In the genomic region with DNA sequence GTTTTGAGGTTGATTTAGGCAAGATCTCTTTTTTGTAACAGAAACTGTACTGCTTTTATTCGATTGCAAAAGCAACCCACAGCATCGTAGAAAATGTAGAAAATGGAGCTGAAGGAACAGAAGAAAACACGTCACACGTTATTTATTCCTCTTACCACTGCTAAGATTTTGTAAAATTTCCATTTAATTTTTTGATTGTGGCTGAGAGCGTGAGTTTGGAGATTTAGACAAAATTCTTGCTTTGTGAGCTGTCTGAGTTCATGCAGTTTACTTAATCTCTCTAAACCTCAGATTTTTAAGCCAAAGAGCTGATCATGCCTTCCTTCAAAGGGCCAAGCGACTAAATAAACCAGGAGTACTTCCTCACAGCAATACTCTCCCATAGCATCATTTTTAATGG, we compare ENCODE assay signal across 13 cellular contexts. TPM values are rescaled to one million over a fixed set of nuclear protein-coding genes. Genes with fewer than 3 reads are reported as not detected.
DNase-seq lines count a peak whose midpoint lies in the region; ATAC-seq and TF ChIP-seq lines count a peak whose summit lies in the region.
"Had no signal": no experiment of that assay in that cellular context is flagged by ENCODE, and none has a peak within 500 bp of the region (broad histone marks: within the 10 kb centered on the region; RNA-seq: fewer than 3 reads in every experiment).

No MANE protein-coding gene starts in this region.

- H3K4me3 Mint-ChIP-seq in WTC11, result no peak overlapping the region
- H3K4me3 Mint-ChIP-seq: activated CD4-positive, alpha-beta T cell treated with anti-CD3 and anti-CD28 coated beads for 36 hours had no signal

- peaks cover 65% of the 10 kb centered on the region for H3K4me1 Mint-ChIP-seq in WTC11
- H3K4me1 Mint-ChIP-seq: activated CD4-positive, alpha-beta T cell treated with anti-CD3 and anti-CD28 coated beads for 36 hours had no signal

- H3K27ac Mint-ChIP-seq in WTC11, result peak overlapping the region; percentile 91
- H3K27ac Mint-ChIP-seq: activated CD4-positive, alpha-beta T cell treated with anti-CD3 and anti-CD28 coated beads for 36 hours had no signal

- in situ Hi-C loops in GM23248 (cut with MboI), result no loop called here

- TF ChIP-seq CTCF in WTC11 (IDR thresholded peaks at IDR 0.05) (no peak), hepatocyte (IDR thresholded peaks at IDR 0.05; ENCODE audit: poor library complexity) (no peak), RWPE1 (conservative IDR thresholded peaks at IDR 0.05; ENCODE audit: low read depth) (no peak)

- no peaks in the 10 kb centered on the region for H3K9me2 ChIP-seq in GM23248 (ENCODE audit: insufficient read depth)
- no peaks in the 10 kb centered on the region for H3K9me2 ChIP-seq in hepatocyte (replicated peaks; ENCODE audit: insufficient read depth)

- H3K9ac ChIP-seq in GM23248, result peak overlapping the region; percentile 90

- H3K36me3 ChIP-seq in GM23248 (ENCODE audit: low read depth) (no peaks in the 10 kb centered on the region), hepatocyte (replicated peaks; ENCODE audit: insufficient read depth, low read depth) (no peaks in the 10 kb centered on the region)
- H3K36me3 ChIP-seq: pancreas, SJCRH30 had no signal

- H3K4me3 ChIP-seq in GM23248, result peak overlapping the region; percentile 41
- no peak overlapping the region for H3K4me3 ChIP-seq in hepatocyte
- H3K4me3 ChIP-seq: K562, pancreas, SJCRH30 had no signal

- H2AFZ ChIP-seq in GM23248, result peak overlapping the region; percentile 8; the same call in 1 of the 2 replicates
- no peak overlapping the region for H2AFZ ChIP-seq in hepatocyte

- peaks cover 52% of the 10 kb centered on the region for H3F3A ChIP-seq in GM23248 (ENCODE audit: insufficient read depth)

- peaks cover 4% of the 10 kb centered on the region for H3K9me3 Mint-ChIP-seq in WTC11

- DNase-seq in GM23248 (peak; percentile 84), WTC11 (ENCODE audit: low spot score) (no peak), hepatocyte (ENCODE audit: low spot score) (no peak), stromal cell of bone marrow (ENCODE audit: low read depth) (peak; percentile 84), NCI-H526 (lab: John Stamatoyannopoulos, UW) (no peak), epidermal melanocyte (ENCODE audit: insufficient read length, low spot score) (no peak), RWPE1 (ENCODE audit: low spot score) (no peak)
- DNase-seq: activated CD4-positive, alpha-beta T cell treated with anti-CD3 and anti-CD28 coated beads for 36 hours; activated gamma-delta T cell; pancreas; SJCRH30 had no signal

- H4K20me1 ChIP-seq in GM23248 (ENCODE audit: insufficient read depth) (no peaks in the 10 kb centered on the region), hepatocyte (ENCODE audit: insufficient read depth, poor library complexity, severe bottlenecking) (no peaks in the 10 kb centered on the region)

- H3K4me1 ChIP-seq in GM23248 (ENCODE audit: insufficient read depth), result peaks cover 50% of the 10 kb centered on the region
- H3K4me1 ChIP-seq in hepatocyte (ENCODE audit: insufficient read depth), result no peaks in the 10 kb centered on the region

- WGBS in GM23248 (ENCODE audit: low coverage in 1 of 2, low lambda C conversion rate in 2 of 2, missing lambda C conversion rate in 2 of 2), 2 experiments, result 6 to 13% methylated on average over 6 of the region's 6 CpGs
- WGBS in hepatocyte (ENCODE audit: low lambda C conversion rate, missing lambda C conversion rate), result 84% methylated on average over 6 of the region's 6 CpGs

- CTCF ChIA-PET in WTC11 (lab: Charles Lee), result interaction anchor here (0.7 to 0.8 kb wide), 2 partner anchors 21 to 92 kb away, joined by 3 read pairs; no protein-coding TSS in a partner anchor
- CTCF ChIA-PET in RWPE1 (lab: Yijun Ruan, JAX), result interaction anchor here (0.5 to 0.7 kb wide), 3 partner anchors 31 to 1335 kb away, joined by 3 to 4 read pairs (median 3); no protein-coding TSS in a partner anchor

- H3K27ac ChIP-seq in GM23248 (peak overlapping the region; percentile 99), hepatocyte (peak overlapping the region; percentile 74), RWPE1 (no peak overlapping the region)
- H3K27ac ChIP-seq: SJCRH30 had no signal

- H3K27me3 Mint-ChIP-seq in WTC11 (ENCODE audit: low read depth), result no peaks in the 10 kb centered on the region

- peaks cover 38% of the 10 kb centered on the region for H3K79me2 ChIP-seq in GM23248 (ENCODE audit: insufficient read depth)
- H3K79me2 ChIP-seq in hepatocyte, result no peaks in the 10 kb centered on the region

- ATAC-seq in WTC11 (no peak), GM19452 (IDR thresholded peaks at IDR 0.05; ENCODE audit: unreplicated experiment) (no peak)
- ATAC-seq: activated CD4-positive, alpha-beta T cell treated with anti-CD3 and anti-CD28 coated beads for 36 hours; K562 had no signal

- H3K4me2 ChIP-seq in GM23248 (ENCODE audit: unreplicated experiment) (peak overlapping the region; percentile 57), hepatocyte (no peak overlapping the region)

- H3K36me3 Mint-ChIP-seq in WTC11, result peaks cover 5% of the 10 kb centered on the region; the same call in 1 of the 2 replicates

- H3K9me3 ChIP-seq in GM23248 (ENCODE audit: low read depth) (no peaks in the 10 kb centered on the region), hepatocyte (ENCODE audit: low read depth) (no peaks in the 10 kb centered on the region)
- H3K9me3 ChIP-seq: pancreas had no signal

- POLR2A ChIA-PET in WTC11 (lab: Charles Lee) (no interaction called here), RWPE1 (lab: Yijun Ruan, JAX; ENCODE audit: low non-redundant PET) (no interaction called here)

- no peaks in the 10 kb centered on the region for H3K27me3 ChIP-seq in GM23248 (replicated peaks; ENCODE audit: insufficient read depth)
- H3K27me3 ChIP-seq in hepatocyte, result no peaks in the 10 kb centered on the region
- H3K27me3 ChIP-seq: pancreas, SJCRH30 had no signal

TF ChIP-seq in WTC11, 78 proteins besides CTCF, POLR2A, EP300 and RAD21:
- TF ChIP-seq ERG (CRISPR knock-in tag; IDR thresholded peaks at IDR 0.05), result no peak
- no peak for TF ChIP-seq TEAD4 (CRISPR knock-in tag; IDR thresholded peaks at IDR 0.05)
- no peak for TF ChIP-seq TEAD1 (CRISPR knock-in tag; IDR thresholded peaks at IDR 0.05)
- no peak for TF ChIP-seq FOXP1 (CRISPR knock-in tag; IDR thresholded peaks at IDR 0.05; ENCODE audit: borderline replicate concordance)
- TF ChIP-seq ETV6 (CRISPR knock-in tag; IDR thresholded peaks at IDR 0.05), result no peak

RNA-seq across cellular contexts. Expression of gene DPYSL3, which starts 24.8 kb away (rescaled TPM):
- 34.3 and 42.8 TPM in 2 replicates for total RNA-seq in GM23248 (2014; rRNA removed; shearing (Covaris generic))
- polyA plus RNA-seq in GM23248 (2016; fragmentation: Nextera tagmentation; extraction: Ambion mirVana) (8.8 and 9.2 TPM in 2 replicates), hepatocyte (24.9 and 35.7 TPM in 2 replicates)
- total RNA-seq in WTC11 (2021) (329 to 358 TPM (median 338 TPM) in 3 replicates), hepatocyte (70.4 and 78.0 TPM in 2 replicates)

Comparison
In these comparisons a context has a peak if more than half of its experiments do, and no peak if none do; other contexts are left out.
1. DNase-seq: peak in GM23248 (single experiment) and stromal cell of bone marrow (single experiment); none in WTC11 (single experiment), hepatocyte (single experiment), NCI-H526 (0 of 2), epidermal melanocyte (single experiment) and RWPE1 (single experiment).